Comparison of ENCODE assay signal across 1 cellular context in genomic region chr17:62625184-62625869, GRCh38.
TF ChIP-seq lines count a peak whose summit lies in the region.

No MANE protein-coding gene starts in this region.

TF ChIP-seq in IMR-90, 13 proteins besides CTCF, POLR2A, EP300 and RAD21:
- TF ChIP-seq MAZ (IDR thresholded peaks at IDR 0.05; ENCODE audit: borderline replicate concordance, low read depth, low read length), result no peak
- no peak for TF ChIP-seq USF2 (IDR thresholded peaks at IDR 0.05; ENCODE audit: low read depth, low read length)
- no peak for TF ChIP-seq CEBPB (IDR thresholded peaks at IDR 0.05; ENCODE audit: low read depth, low read length)
- TF ChIP-seq MAFK (IDR thresholded peaks at IDR 0.05; ENCODE audit: low read depth, low read length), result no peak
- TF ChIP-seq CHD1 (IDR thresholded peaks at IDR 0.05; ENCODE audit: low read depth, low read length), result no peak
- TF ChIP-seq MXI1 (IDR thresholded peaks at IDR 0.05; ENCODE audit: borderline replicate concordance, low read depth, low read length), result no peak
- no peak for TF ChIP-seq ELK1 (IDR thresholded peaks at IDR 0.05; ENCODE audit: borderline replicate concordance, low read depth, low read length)
- TF ChIP-seq SMC3 (IDR thresholded peaks at IDR 0.05; ENCODE audit: low read depth, low read length), result no peak
- no peak for TF ChIP-seq RFX5 (IDR thresholded peaks at IDR 0.05; ENCODE audit: low read depth, low read length)
- no peak for TF ChIP-seq BHLHE40 (IDR thresholded peaks at IDR 0.05; ENCODE audit: low read depth, low read length)
- TF ChIP-seq RCOR1 (IDR thresholded peaks at IDR 0.05; ENCODE audit: insufficient replicate concordance, low read length), result no peak
- no peak for TF ChIP-seq FOS (IDR thresholded peaks at IDR 0.05; ENCODE audit: low read depth, low read length)
TF ChIP-seq in IMR-90: peak in this region for 0.
